In the genomic region with DNA sequence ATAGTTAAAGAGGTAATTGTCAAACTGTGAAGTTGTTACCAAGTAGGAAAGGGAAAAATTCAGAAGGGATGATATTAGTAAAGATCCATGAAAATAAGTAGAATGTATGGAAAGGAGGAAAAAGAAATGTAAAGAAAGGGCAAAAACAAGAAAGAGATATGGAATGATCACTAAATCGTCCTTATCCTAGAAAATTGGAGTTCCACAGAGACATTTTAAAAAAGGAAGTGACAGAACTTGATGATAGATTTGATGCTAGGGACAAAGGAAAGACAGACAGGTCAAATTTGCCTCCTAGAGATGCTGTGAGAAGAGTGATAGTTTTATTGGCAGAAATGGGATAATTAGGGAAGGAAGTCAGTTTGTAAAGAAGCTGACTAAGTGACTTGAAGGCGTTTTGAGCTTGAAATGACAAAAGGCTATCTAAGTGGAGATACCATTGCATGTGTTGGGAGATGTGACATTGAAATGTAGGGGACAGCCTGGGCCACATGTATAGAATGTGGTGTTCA, we compare ENCODE assay signal across 28 cellular contexts. TPM values are rescaled to one million over a fixed set of nuclear protein-coding genes. Genes with fewer than 3 reads are reported as not detected.
"Had no signal": no experiment of that assay in that cellular context is flagged by ENCODE, and none has a peak within 500 bp of the region (broad histone marks: within the 10 kb centered on the region; RNA-seq: fewer than 3 reads in every experiment).

No MANE protein-coding gene starts in this region.

- DNase-seq: colonic mucosa; cortex of kidney; effector CD8-positive, alpha-beta T cell; effector memory CD8-positive, alpha-beta T cell; endodermal cell; erythroblast; esophagus squamous epithelium; foreskin fibroblast; foreskin melanocyte; gastrocnemius medialis; glutamatergic neuron; head of caudate nucleus; heart right ventricle; hippocampal formation; left cardiac atrium; left lung; left ventricle myocardium superior; lower lobe of right lung; mesenchymal stem cell; mucosa of descending colon; naive B cell had no signal

- FAIRE-seq: endometrium, islet of Langerhans, keratinocyte had no signal

- H3K4me3 ChIP-seq: colonic mucosa, esophagus squamous epithelium, gastrocnemius medialis, heart right ventricle, left lung, lower lobe of right lung, mucosa of descending colon had no signal

- H3K4me1 ChIP-seq: colonic mucosa, esophagus squamous epithelium, gastrocnemius medialis, left lung, lower lobe of right lung had no signal

- H3K9me3 ChIP-seq: colonic mucosa, esophagus squamous epithelium, gastrocnemius medialis, heart right ventricle, left lung, lower lobe of right lung, mucosa of descending colon had no signal

- H3K27ac ChIP-seq: colonic mucosa, epithelial cell of prostate, esophagus squamous epithelium, gastrocnemius medialis, heart right ventricle, left lung, lower lobe of right lung had no signal

- H3K36me3 ChIP-seq: colonic mucosa, gastrocnemius medialis, left lung had no signal

- H3K27me3 ChIP-seq: colonic mucosa, esophagus squamous epithelium, gastrocnemius medialis, heart right ventricle, left lung had no signal

- ATAC-seq: effector memory CD8-positive, alpha-beta T cell; esophagus mucosa; gastrocnemius medialis; heart right ventricle; left cardiac atrium; left lung; left ventricle myocardium superior; lower lobe of right lung; mucosa of descending colon had no signal

RNA-seq across cellular contexts. Expression of gene EML5, which starts 52.3 kb away (rescaled TPM):
- total RNA-seq: glomerular endothelial cell, myocyte had no signal
